ENCODE assay signal across 8 cellular contexts in the genomic region with DNA sequence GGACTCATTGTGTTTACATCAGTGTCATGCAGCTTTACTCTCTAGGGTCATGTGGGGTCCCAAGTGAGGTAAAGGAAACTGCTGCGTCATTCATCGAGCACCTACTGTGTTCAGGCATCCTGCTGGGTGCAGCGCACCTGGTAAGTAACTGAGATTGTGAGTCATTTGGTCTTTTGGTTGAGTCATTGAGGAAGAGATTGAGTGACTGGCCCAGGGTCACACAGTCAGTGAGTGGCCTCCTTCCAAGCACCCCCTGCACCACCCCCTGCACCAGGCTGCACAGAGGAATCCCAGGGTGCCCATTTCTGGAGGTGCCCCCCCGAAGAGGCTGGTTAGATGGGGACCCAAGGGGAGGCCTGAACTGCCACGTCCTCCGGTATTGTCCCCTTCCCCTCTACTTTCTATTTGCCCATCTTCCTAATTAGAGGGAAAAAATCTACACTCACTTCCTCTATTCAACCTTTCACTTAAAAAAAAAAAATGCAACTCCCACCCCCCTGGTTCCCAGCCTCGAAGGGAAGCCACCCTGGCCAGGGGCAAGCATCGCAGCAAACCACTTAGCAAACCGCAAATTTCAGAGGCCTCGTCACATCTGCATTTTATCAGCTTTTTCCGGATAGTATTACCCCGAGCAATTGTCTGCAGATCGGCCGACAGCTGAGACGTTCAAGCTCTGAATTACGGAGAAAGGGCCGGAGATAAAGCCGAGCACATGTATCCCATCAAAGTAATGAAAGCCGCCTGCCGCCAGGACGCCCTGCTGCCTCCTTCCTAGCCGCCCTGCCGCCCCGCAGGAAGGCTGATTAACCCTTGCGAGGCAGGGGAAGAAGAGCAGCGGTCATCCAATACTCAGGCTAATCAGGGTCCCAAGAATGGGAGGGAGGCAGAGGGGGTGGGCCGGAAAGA.
A peak's percentile ranks its signal among the peaks of the same experiment; 100 is the strongest.
DNase-seq lines count a peak whose midpoint lies in the region; ATAC-seq, FAIRE-seq and TF ChIP-seq lines count a peak whose summit lies in the region.

No MANE protein-coding gene starts in this region.

- no peaks in the 10 kb centered on the region for H3K4me1 ChIP-seq in adipocyte (ENCODE audit: control insufficient read depth, insufficient read depth, low read length)
- H3K4me1 ChIP-seq in tibial nerve: no peaks in the 10 kb centered on the region

- H3K27me3 ChIP-seq in adipocyte (replicated peaks; ENCODE audit: control insufficient read depth, insufficient read depth, low read length) (peaks cover 6% of the 10 kb centered on the region), tibial nerve (no peaks in the 10 kb centered on the region)

- FAIRE-seq in GM12892 (lab: Jason Lieb, UNC): peak; percentile 96

- no peak for TF ChIP-seq EP300 in tibial nerve (IDR thresholded peaks at IDR 0.05)

- no peak overlapping the region for H3K9ac ChIP-seq in adipocyte (ENCODE audit: low read length)

- DNase-seq in GM12892 (ENCODE audit: insufficient read length) (peak; percentile 58), HT1080 (ENCODE audit: low read depth) (peak; percentile 98), adipocyte (ENCODE audit: low read depth) (peak; percentile 79), non-pigmented ciliary epithelial cell (ENCODE audit: low read depth) (peak; percentile 43), tibial nerve (ENCODE audit: low spot score in 2 of 2) (no peak), omental fat pad (ENCODE audit: low spot score) (no peak), DMS53 (lab: John Stamatoyannopoulos, UW) (no peak)

- H3K4me3 ChIP-seq in adipocyte (ENCODE audit: low read length): no peak overlapping the region
- H3K4me3 ChIP-seq in tibial nerve: no peak overlapping the region

- ATAC-seq in GM21529 (IDR thresholded peaks at IDR 0.05; ENCODE audit: unreplicated experiment) (peak; percentile 90), omental fat pad (ENCODE audit: low FRiP score) (no peak)

- H3K36me3 ChIP-seq in adipocyte (ENCODE audit: control insufficient read depth, insufficient read depth, low read length, severe bottlenecking) (no peaks in the 10 kb centered on the region), tibial nerve (no peaks in the 10 kb centered on the region)

- 30 to 35% methylated on average over 27 of the region's 27 CpGs for WGBS in tibial nerve, 2 donors

- peaks cover 6% of the 10 kb centered on the region for H3K9me3 ChIP-seq in adipocyte (ENCODE audit: control insufficient read depth, low read length)
- peaks cover 0 to 26% (median 0%) of the 10 kb centered on the region in 4 donors for H3K9me3 ChIP-seq in tibial nerve

- TF ChIP-seq CTCF in tibial nerve (IDR thresholded peaks at IDR 0.05): no peak
- TF ChIP-seq CTCF in omental fat pad (IDR thresholded peaks at IDR 0.05): no peak

- H3K27ac ChIP-seq in tibial nerve: no peak overlapping the region

- TF ChIP-seq POLR2A in GM12892 (IDR thresholded peaks at IDR 0.05; ENCODE audit: low read depth, low read length): no peak
- TF ChIP-seq POLR2A in tibial nerve (IDR thresholded peaks at IDR 0.05): no peak

Comparison
In these comparisons a context has a peak if more than half of its experiments do, and no peak if none do; other contexts are left out.
1. DNase-seq: peak in GM12892 (single experiment), HT1080 (single experiment), adipocyte (single experiment) and non-pigmented ciliary epithelial cell (single experiment); none in tibial nerve (0 of 2), omental fat pad (single experiment) and DMS53 (single experiment).